ENCODE assay signal across 21 cellular contexts in the genomic region with DNA sequence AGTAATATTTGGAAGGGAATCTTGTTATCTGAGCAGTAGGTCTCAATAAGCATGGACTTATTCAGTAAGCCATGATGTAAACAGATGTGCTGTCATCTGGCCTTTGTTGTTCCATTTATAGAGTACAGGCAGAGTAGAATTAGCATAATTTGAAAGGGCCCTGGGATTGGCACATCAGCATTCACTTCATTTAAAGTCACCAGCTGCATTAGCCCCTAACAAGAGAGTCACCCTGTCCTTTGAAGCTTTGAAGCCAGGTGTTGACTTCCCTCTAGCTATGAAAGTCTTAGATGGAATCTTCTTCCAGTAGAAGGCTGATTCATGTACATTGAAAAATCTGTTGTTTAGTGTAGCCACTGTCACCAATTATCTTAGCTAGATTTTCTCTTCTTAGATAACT.
DNase-seq lines count a peak whose midpoint lies in the region; ATAC-seq and TF ChIP-seq lines count a peak whose summit lies in the region.
"Had no signal": no experiment of that assay in that cellular context is flagged by ENCODE, and none has a peak within 500 bp of the region (broad histone marks: within the 10 kb centered on the region; RNA-seq: fewer than 3 reads in every experiment).

No MANE protein-coding gene starts in this region.

- H3F3A ChIP-seq in GM23338 (replicated peaks; ENCODE audit: low read depth) = no peaks in the 10 kb centered on the region

- no peaks in the 10 kb centered on the region for H3K27me3 Mint-ChIP-seq in GM23338 (ENCODE audit: insufficient read depth, low read depth, poor library complexity)
- H3K27me3 Mint-ChIP-seq in T-helper 2 cell treated with Interferon-gamma antibody and Interleukin-4, amounts not matched to agents 5 μg/mL and 100 μg/mL, for 36 hours (ENCODE audit: low read depth) = peaks cover 4% of the 10 kb centered on the region

- H3K9ac ChIP-seq in BLaER1 = no peak overlapping the region

- H3K27me3 ChIP-seq in BLaER1 (no peaks in the 10 kb centered on the region), GM23338 (ENCODE audit: insufficient read depth) (no peaks in the 10 kb centered on the region)
- H3K27me3 ChIP-seq: BE2C had no signal

- no peaks in the 10 kb centered on the region; the same call in 1 of the 2 replicates for H3K9me2 ChIP-seq in GM23338 (ENCODE audit: insufficient read depth)
- H3K9me2 ChIP-seq in OCI-LY7 (ENCODE audit: insufficient read depth, low read length) = no peaks in the 10 kb centered on the region

- H3K36me3 Mint-ChIP-seq in GM23338 (ENCODE audit: low read depth) = no peaks in the 10 kb centered on the region
- no peaks in the 10 kb centered on the region for H3K36me3 Mint-ChIP-seq in T-helper 2 cell treated with Interferon-gamma antibody and Interleukin-4, amounts not matched to agents 5 μg/mL and 100 μg/mL, for 36 hours (ENCODE audit: low read depth)

- TF ChIP-seq CTCF in GM23338 (conservative IDR thresholded peaks at IDR 0.05; ENCODE audit: low read depth in 2 of 2) (no peak), OCI-LY7 (conservative IDR thresholded peaks at IDR 0.05; ENCODE audit: low read length) (no peak)

- no peaks in the 10 kb centered on the region for H3K9me3 ChIP-seq in BLaER1
- no peaks in the 10 kb centered on the region for H3K9me3 ChIP-seq in OCI-LY7 (ENCODE audit: low read length)
- H3K9me3 ChIP-seq: A549, BE2C, HAP-1 had no signal

- ATAC-seq in GM23338 (no peak), HG03045 (IDR thresholded peaks at IDR 0.05; ENCODE audit: unreplicated experiment) (no peak), GM19395 (IDR thresholded peaks at IDR 0.05; ENCODE audit: unreplicated experiment) (no peak)
- ATAC-seq: A549, GM12878 had no signal

- H3K4me3 ChIP-seq in BLaER1 (no peak overlapping the region), GM23338 (no peak overlapping the region), OCI-LY7 (ENCODE audit: low read depth, low read length, poor library complexity, severe bottlenecking) (no peak overlapping the region)
- H3K4me3 ChIP-seq: A549, GM12878, HAP-1 had no signal

- H3K36me3 ChIP-seq in BLaER1 = no peaks in the 10 kb centered on the region
- H3K36me3 ChIP-seq in GM23338 (ENCODE audit: insufficient read depth) = no peaks in the 10 kb centered on the region
- H3K36me3 ChIP-seq in OCI-LY7 (ENCODE audit: insufficient read depth, low read length) = no peaks in the 10 kb centered on the region
- H3K36me3 ChIP-seq: BE2C, HAP-1 had no signal

- peaks cover 7% of the 10 kb centered on the region; the same call in 1 of the 2 replicates for H3K4me1 ChIP-seq in BLaER1
- H3K4me1 ChIP-seq in GM23338 (ENCODE audit: insufficient read depth) = no peaks in the 10 kb centered on the region
- peaks cover 14% of the 10 kb centered on the region for H3K4me1 ChIP-seq in OCI-LY7 (ENCODE audit: insufficient read depth, low read length, poor library complexity, severe bottlenecking)
- H3K4me1 ChIP-seq: A549 had no signal

- CTCF ChIA-PET in OCI-LY7 (lab: Charles Lee; ENCODE audit: unreplicated experiment) = no interaction called here

- no peak overlapping the region for H3K27ac Mint-ChIP-seq in GM23338
- no peak overlapping the region for H3K27ac Mint-ChIP-seq in T-helper 2 cell treated with Interferon-gamma antibody and Interleukin-4, amounts not matched to agents 5 μg/mL and 100 μg/mL, for 36 hours
- H3K27ac Mint-ChIP-seq: HFFc6 had no signal

- BruUV-seq in OCI-LY7 (replicated peaks; lab: Mats Ljungman, UMichigan) = no TSS peak

- DNase-seq in GM23338 (ENCODE audit: low spot score) (no peak), OCI-LY7 (ENCODE audit: low spot score) (peak; percentile 37)
- no peak for DNase-seq in T-helper 2 cell treated with Interferon-gamma antibody and Interleukin-4, amounts not matched to agents 5 μg/mL and 100 μg/mL, for 36 hours (ENCODE audit: low spot score)
- DNase-seq: 8988T; ACHN; AML-193; BE2C; C1 segment of cervical spinal cord; Calu3; CD4-positive, alpha-beta memory T cell; COR-L47; DMS53; DMS79 treated with DMSO at 0.1 percent for 48 hours; GOT3; HFFc6 had no signal

- no peaks in the 10 kb centered on the region for H3K9me3 Mint-ChIP-seq in GM23338
- H3K9me3 Mint-ChIP-seq in T-helper 2 cell treated with Interferon-gamma antibody and Interleukin-4, amounts not matched to agents 5 μg/mL and 100 μg/mL, for 36 hours = no peaks in the 10 kb centered on the region
- H3K9me3 Mint-ChIP-seq: HFFc6 had no signal

- no peaks in the 10 kb centered on the region for H3K4me1 Mint-ChIP-seq in GM23338
- H3K4me1 Mint-ChIP-seq in T-helper 2 cell treated with Interferon-gamma antibody and Interleukin-4, amounts not matched to agents 5 μg/mL and 100 μg/mL, for 36 hours (ENCODE audit: low read depth) = no peaks in the 10 kb centered on the region

- POLR2A ChIA-PET in OCI-LY7 (lab: Charles Lee) = interaction anchor here (0.8 to 1.0 kb wide), 2 partner anchors 50 to 110 kb away, joined by 3 to 4 read pairs; a partner anchor contains a TSS

- H4K20me1 ChIP-seq in BLaER1 = no peaks in the 10 kb centered on the region
- H4K20me1 ChIP-seq in GM23338 (replicated peaks; ENCODE audit: insufficient read depth) = no peaks in the 10 kb centered on the region
- no peaks in the 10 kb centered on the region for H4K20me1 ChIP-seq in OCI-LY7 (ENCODE audit: insufficient read depth, low read length)

- intact Hi-C loops in OCI-LY7 (cut with micrococcal nuclease; ENCODE audit: unreplicated experiment) = no loop called here

- H3K4me3 Mint-ChIP-seq in GM23338 = no peak overlapping the region
- H3K4me3 Mint-ChIP-seq in T-helper 2 cell treated with Interferon-gamma antibody and Interleukin-4, amounts not matched to agents 5 μg/mL and 100 μg/mL, for 36 hours = no peak overlapping the region
- H3K4me3 Mint-ChIP-seq: CD4-positive, alpha-beta memory T cell; HFFc6 had no signal

- 0 out of 2 replicates have a peak overlapping the region, but pooled peaks have one; percentile 2 for H3K4me2 ChIP-seq in BLaER1
- no peak overlapping the region for H3K4me2 ChIP-seq in GM23338
- no peak overlapping the region for H3K4me2 ChIP-seq in OCI-LY7 (ENCODE audit: low read length)
- H3K4me2 ChIP-seq: A549 had no signal

- no peak overlapping the region for H3K27ac ChIP-seq in BLaER1
- peak overlapping the region; percentile 26; the same call in 1 of the 2 replicates for H3K27ac ChIP-seq in GM23338 (ENCODE audit: low read depth)
- H3K27ac ChIP-seq in OCI-LY7 (ENCODE audit: low read depth, low read length, poor library complexity, severe bottlenecking) = no peak overlapping the region
- H3K27ac ChIP-seq: A549 had no signal

- H2AFZ ChIP-seq in GM23338 (no peak overlapping the region), OCI-LY7 (ENCODE audit: low read length) (peak overlapping the region; percentile 28; the same call in 1 of the 2 replicates)

- no peaks in the 10 kb centered on the region for H3K79me2 ChIP-seq in GM23338 (replicated peaks; ENCODE audit: insufficient read depth)
- no peaks in the 10 kb centered on the region for H3K79me2 ChIP-seq in OCI-LY7 (ENCODE audit: insufficient read depth, low read depth, low read length)

TF ChIP-seq in GM23338, 12 proteins besides CTCF, POLR2A, EP300 and RAD21:
- TF ChIP-seq EZH2 (IDR thresholded peaks at IDR 0.05; ENCODE audit: low read depth, unreplicated experiment) = no peak
TF ChIP-seq in GM23338: peak in this region for 0.
